ENCODE assay signal across 28 cellular contexts in genomic region chr6:24650365-24650764, GRCh38. TPM values are rescaled to one million over a fixed set of nuclear protein-coding genes. Genes with fewer than 3 reads are reported as not detected.
"Had no signal": no experiment of that assay in that cellular context is flagged by ENCODE, and none has a peak within 500 bp of the region (broad histone marks: within the 10 kb centered on the region; RNA-seq: fewer than 3 reads in every experiment).

No MANE protein-coding gene starts in this region.

- H3K4me3 ChIP-seq: left lung, skin epidermis, stomach, suprapubic skin, transverse colon had no signal

- H3K9me3 Mint-ChIP-seq: activated naive CD4-positive, alpha-beta T cell treated with anti-CD3 and anti-CD28 coated beads, Interleukin-2, amount 50 U/mL, for 24 hours; immature natural killer cell; natural killer cell treated with Interleukin-12 subunit alpha and Interleukin-12 subunit beta and Interleukin-15 and Interleukin-18, amount 100 ng/mL, for 72 hours; stimulated activated memory B cell treated with anti-CD40 and anti-IgM and Interleukin-4, amounts not matched to agents 10 μg/mL and 1 μg/mL and 100 μg/mL, for 72 hours had no signal

- H3K27me3 Mint-ChIP-seq: stimulated activated memory B cell treated with anti-CD40 and anti-IgM and Interleukin-4, amounts not matched to agents 10 μg/mL and 1 μg/mL and 100 μg/mL, for 72 hours; T-helper 17 cell had no signal

- H3K27me3 ChIP-seq: foreskin keratinocyte, stomach, suprapubic skin, transverse colon had no signal

- ATAC-seq: activated CD4-positive, CD25-positive, alpha-beta regulatory T cell treated with anti-CD3 and anti-CD28 coated beads, Interleukin-2, amount 50 U/mL, for 24 hours; activated CD8-positive, alpha-beta T cell treated with anti-CD3 and anti-CD28 coated beads, Interleukin-2, amount 10 ng/mL, durations not matched to agents 7 days and 5 days; foreskin keratinocyte; left lung; natural killer cell treated with Interleukin-12 subunit alpha and Interleukin-12 subunit beta and Interleukin-15 and Interleukin-18, amount 100 ng/mL, for 72 hours; right cardiac atrium; stimulated activated memory B cell treated with anti-CD40 and anti-IgM and Interleukin-4, amounts not matched to agents 10 μg/mL and 1 μg/mL and 100 μg/mL, for 72 hours; T-helper 17 cell had no signal

- H2AFZ ChIP-seq: parathyroid adenoma had no signal

- DNase-seq: activated CD4-positive, alpha-beta T cell treated with anti-CD3 and anti-CD28 coated beads, Interleukin-2, amount 50 U/mL, for 1 hour; activated CD8-positive, alpha-beta T cell treated with anti-CD3 and anti-CD28 coated beads, Interleukin-2, amount 10 ng/mL, durations not matched to agents 7 days and 5 days; activated gamma-delta T cell treated with Interleukin-2 at 50 U/mL for 16 hours; activated T-cell treated with anti-CD3 and anti-CD28 coated beads, Interleukin-2, amount 50 U/mL, for 1 hour; anterior cingulate cortex; caudate nucleus; dermis blood vessel endothelial cell; effector memory CD4-positive, alpha-beta T cell; foreskin keratinocyte; immature natural killer cell; left lung; midbrain; right cardiac atrium; stimulated activated CD4-positive, alpha-beta T cell treated with anti-CD3 and anti-CD28 coated beads, Interleukin-1b, Interleukin-23, amount 100 ng/mL, for 48 hours; stomach; T-helper 17 cell; transverse colon had no signal

- H3K4me1 ChIP-seq: parathyroid adenoma had no signal

- H3K9me3 ChIP-seq: left lung, stomach, suprapubic skin, transverse colon had no signal

- H3K4me3 Mint-ChIP-seq: activated CD8-positive, alpha-beta T cell treated with anti-CD3 and anti-CD28 coated beads, Interleukin-2, amount 10 ng/mL, durations not matched to agents 7 days and 5 days; activated naive CD4-positive, alpha-beta T cell treated with anti-CD3 and anti-CD28 coated beads, Interleukin-2, amount 50 U/mL, for 24 hours; brain; immature natural killer cell; natural killer cell treated with Interleukin-12 subunit alpha and Interleukin-12 subunit beta and Interleukin-15 and Interleukin-18, amount 100 ng/mL, for 72 hours; stimulated activated memory B cell treated with anti-CD40 and anti-IgM and Interleukin-4, amounts not matched to agents 10 μg/mL and 1 μg/mL and 100 μg/mL, for 72 hours; T-helper 17 cell had no signal

- H3K9ac ChIP-seq: parathyroid adenoma had no signal

- H3K79me2 ChIP-seq: parathyroid adenoma had no signal

- H3K27ac ChIP-seq: foreskin keratinocyte, left lung, parathyroid adenoma, stomach, suprapubic skin, transverse colon had no signal

- H3K27ac Mint-ChIP-seq: activated CD8-positive, alpha-beta T cell treated with anti-CD3 and anti-CD28 coated beads, Interleukin-2, amount 10 ng/mL, durations not matched to agents 7 days and 5 days; activated naive CD4-positive, alpha-beta T cell treated with anti-CD3 and anti-CD28 coated beads, Interleukin-2, amount 50 U/mL, for 24 hours; brain; natural killer cell treated with Interleukin-12 subunit alpha and Interleukin-12 subunit beta and Interleukin-15 and Interleukin-18, amount 100 ng/mL, for 72 hours; stimulated activated memory B cell treated with anti-CD40 and anti-IgM and Interleukin-4, amounts not matched to agents 10 μg/mL and 1 μg/mL and 100 μg/mL, for 72 hours; T-helper 17 cell had no signal

RNA-seq across cellular contexts. Expression of gene KIAA0319, which starts 4.4 kb away (rescaled TPM):
- total RNA-seq: dermis blood vessel endothelial cell, foreskin keratinocyte, glomerular endothelial cell, kidney epithelial cell, lung microvascular endothelial cell had no signal
- polyA plus RNA-seq: foreskin keratinocyte, immature natural killer cell, right cardiac atrium had no signal
